Comparison of ENCODE assay signal across 1 cellular context in genomic region chr2:70871398-70872211, GRCh38.
TF ChIP-seq lines count a peak whose summit lies in the region.

No MANE protein-coding gene starts in this region.

TF ChIP-seq in GM23338, 12 proteins besides CTCF, POLR2A, EP300 and RAD21 (continued from another document):
- TF ChIP-seq ZNF462 (CRISPR knock-in tag; IDR thresholded peaks at IDR 0.05) (no peak), ZNF331 (CRISPR knock-in tag; IDR thresholded peaks at IDR 0.05; ENCODE audit: low read depth) (no peak)
